In genomic region chr6:169725270-169726048, GRCh38 we compare ENCODE assay signal across 1 cellular context.
TF ChIP-seq lines count a peak whose summit lies in the region.

No MANE protein-coding gene starts in this region.

TF ChIP-seq in HepG2, 621 proteins besides CTCF, POLR2A, EP300 and RAD21 (continued from another document and continues in another):
- no peak; the same call in 1 of the 2 replicates for TF ChIP-seq ZNF44 (CRISPR knock-in tag; IDR thresholded peaks at IDR 0.05)
- no peak for TF ChIP-seq EEA1 (CRISPR knock-in tag; IDR thresholded peaks at IDR 0.05; ENCODE audit: borderline replicate concordance)
- TF ChIP-seq ZFP1 (CRISPR knock-in tag; IDR thresholded peaks at IDR 0.05), result peak; percentile 95
- TF ChIP-seq CEBPZ (IDR thresholded peaks at IDR 0.05; ENCODE audit: low read length), result no peak
- no peak for TF ChIP-seq ZBTB3 (CRISPR knock-in tag; IDR thresholded peaks at IDR 0.05; ENCODE audit: borderline replicate concordance, low read depth)
- TF ChIP-seq SMAD3 (CRISPR knock-in tag; IDR thresholded peaks at IDR 0.05), result peak; percentile 75; the same call in 1 of the 2 replicates
- no peak for TF ChIP-seq PREB (CRISPR knock-in tag; IDR thresholded peaks at IDR 0.05)
- TF ChIP-seq ZNF280B (CRISPR knock-in tag; IDR thresholded peaks at IDR 0.05; ENCODE audit: borderline replicate concordance), result no peak
- TF ChIP-seq AGO1 (IDR thresholded peaks at IDR 0.05; ENCODE audit: low read depth, low read length, poor library complexity, severe bottlenecking), result no peak
- no peak for TF ChIP-seq PRMT3 (CRISPR knock-in tag; IDR thresholded peaks at IDR 0.05; ENCODE audit: borderline replicate concordance, low read depth)
- no peak for TF ChIP-seq MZF1 (CRISPR knock-in tag; IDR thresholded peaks at IDR 0.05; ENCODE audit: borderline replicate concordance)
- no peak for TF ChIP-seq CENPBD1 (CRISPR knock-in tag; IDR thresholded peaks at IDR 0.05; ENCODE audit: borderline replicate concordance, low read depth)
- no peak for TF ChIP-seq ZMYM2 (CRISPR knock-in tag; IDR thresholded peaks at IDR 0.05)
- peak; percentile 98 to 99 for TF ChIP-seq NR2F1 (CRISPR knock-in tag; IDR thresholded peaks at IDR 0.05)
- TF ChIP-seq RXRB (CRISPR knock-in tag; IDR thresholded peaks at IDR 0.05; ENCODE audit: borderline replicate concordance), result peak; percentile 76
- no peak; the same call in 1 of the 2 replicates for TF ChIP-seq TFDP2 (CRISPR knock-in tag; IDR thresholded peaks at IDR 0.05)
- TF ChIP-seq LCORL (IDR thresholded peaks at IDR 0.05), result no peak
- peak; percentile 32; the same call in 1 of the 2 replicates for TF ChIP-seq LCORL (CRISPR knock-in tag; IDR thresholded peaks at IDR 0.05)
- TF ChIP-seq ZNF30 (CRISPR knock-in tag; IDR thresholded peaks at IDR 0.05), result no peak; the same call in 1 of the 2 replicates
- TF ChIP-seq GATA4 (IDR thresholded peaks at IDR 0.05; ENCODE audit: borderline replicate concordance, low read depth), result no peak; the same call in 1 of the 2 replicates
- no peak; the same call in 1 of the 2 replicates for TF ChIP-seq ETS1 (CRISPR knock-in tag; IDR thresholded peaks at IDR 0.05)
- no peak for TF ChIP-seq ZNF382 (CRISPR knock-in tag; IDR thresholded peaks at IDR 0.05; ENCODE audit: borderline replicate concordance)
- no peak for TF ChIP-seq MLLT10 (CRISPR knock-in tag; IDR thresholded peaks at IDR 0.05)
- no peak for TF ChIP-seq FOXA1 (IDR thresholded peaks at IDR 0.05)
- peak; percentile 80 for TF ChIP-seq FOXA1 (CRISPR knock-in tag; IDR thresholded peaks at IDR 0.05)
- no peak for TF ChIP-seq JUN (CRISPR knock-in tag; IDR thresholded peaks at IDR 0.05)
- TF ChIP-seq PATZ1 (CRISPR knock-in tag; IDR thresholded peaks at IDR 0.05), result peak; percentile 45; the same call in 1 of the 2 replicates
- TF ChIP-seq ZNF747 (CRISPR knock-in tag; IDR thresholded peaks at IDR 0.05; ENCODE audit: borderline replicate concordance), result no peak
- no peak for TF ChIP-seq TAF15 (IDR thresholded peaks at IDR 0.05; ENCODE audit: low read depth, low read length, poor library complexity, severe bottlenecking)
- TF ChIP-seq ZNF672 (CRISPR knock-in tag; IDR thresholded peaks at IDR 0.05), result no peak
- TF ChIP-seq SNRNP70 (IDR thresholded peaks at IDR 0.05; ENCODE audit: low read depth, low read length), result no peak
- peak; percentile 64 for TF ChIP-seq HOMEZ (CRISPR knock-in tag; IDR thresholded peaks at IDR 0.05; ENCODE audit: low read depth)
- TF ChIP-seq MXI1 (IDR thresholded peaks at IDR 0.05; ENCODE audit: borderline replicate concordance, low read depth, low read length), result peak; percentile 69; the same call in 1 of the 3 replicates
- no peak for TF ChIP-seq TERF1 (CRISPR knock-in tag; IDR thresholded peaks at IDR 0.05)
- no peak for TF ChIP-seq TRAFD1 (CRISPR knock-in tag; IDR thresholded peaks at IDR 0.05; ENCODE audit: borderline replicate concordance)
- TF ChIP-seq THAP8 (CRISPR knock-in tag; IDR thresholded peaks at IDR 0.05; ENCODE audit: borderline replicate concordance), result no peak
- TF ChIP-seq ZNF782 (CRISPR knock-in tag; IDR thresholded peaks at IDR 0.05; ENCODE audit: borderline replicate concordance), result no peak
- no peak for TF ChIP-seq HNRNPLL (IDR thresholded peaks at IDR 0.05; ENCODE audit: low read depth, low read length, poor library complexity, severe bottlenecking)
- no peak for TF ChIP-seq ZNF24 (IDR thresholded peaks at IDR 0.05)
- no peak; the same call in none of the 2 replicates for TF ChIP-seq ZMYM4 (CRISPR knock-in tag; IDR thresholded peaks at IDR 0.05)
- TF ChIP-seq ZSCAN9 (CRISPR knock-in tag; IDR thresholded peaks at IDR 0.05; ENCODE audit: borderline replicate concordance), result no peak; the same call in 1 of the 2 replicates
- TF ChIP-seq CAMTA2 (CRISPR knock-in tag; IDR thresholded peaks at IDR 0.05; ENCODE audit: borderline replicate concordance), result no peak
- no peak; the same call in 1 of the 2 replicates for TF ChIP-seq POGK (CRISPR knock-in tag; conservative IDR thresholded peaks at IDR 0.05)
- no peak for TF ChIP-seq ZNF788 (CRISPR knock-in tag; IDR thresholded peaks at IDR 0.05; ENCODE audit: borderline replicate concordance)
- 0 out of 2 replicates have a peak, but pooled peaks have one; percentile 25 for TF ChIP-seq KAT7 (CRISPR knock-in tag; IDR thresholded peaks at IDR 0.05; ENCODE audit: borderline replicate concordance)
- peak; percentile 17; the same call in 1 of the 2 replicates for TF ChIP-seq GATAD1 (CRISPR knock-in tag; IDR thresholded peaks at IDR 0.05)
